In the genomic region with DNA sequence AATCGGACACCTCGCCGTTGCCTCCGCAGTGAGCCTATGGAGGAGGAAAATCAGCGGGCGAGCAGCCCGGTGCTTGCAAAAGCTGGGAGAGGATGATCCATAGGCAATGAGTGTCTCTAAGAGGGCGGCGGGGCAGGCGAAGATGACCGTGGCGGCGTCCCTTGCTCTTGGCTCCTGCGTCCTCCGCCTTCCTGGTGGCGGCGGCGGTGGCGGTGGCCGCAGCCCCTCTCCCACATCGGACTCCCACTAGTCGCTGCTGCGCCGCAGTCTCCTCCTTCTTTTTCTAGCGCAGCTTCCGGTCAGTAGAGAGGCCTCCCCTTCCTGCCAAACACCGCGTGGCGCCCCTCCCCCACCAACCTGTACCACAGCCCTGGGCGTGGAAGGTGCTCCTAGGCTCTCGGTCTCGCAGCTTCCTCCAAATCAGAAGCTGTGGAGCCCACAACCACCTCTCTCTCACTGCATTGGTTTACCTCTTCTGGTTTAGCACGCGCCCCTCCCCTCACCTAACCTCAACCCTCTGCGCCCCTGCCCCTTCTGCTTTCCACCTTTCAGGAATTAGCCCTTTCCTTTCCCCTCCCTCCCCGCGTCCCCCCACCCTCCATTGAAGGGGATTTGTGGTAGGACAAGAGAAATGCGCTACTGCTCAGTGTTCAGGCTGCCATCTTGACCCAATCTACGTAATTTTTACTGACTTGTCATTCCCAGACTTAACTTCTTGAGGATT, we compare ENCODE assay signal across 8 cellular contexts. TPM values are rescaled to one million over a fixed set of nuclear protein-coding genes. Genes with fewer than 3 reads are reported as not detected.
DNase-seq lines count a peak whose midpoint lies in the region; ATAC-seq lines count a peak whose summit lies in the region.

A gene (minus strand): TSS at position 271 of the 724 bp plus-strand sequence. CDS start 594 bp downstream, outside the sequence.

- intact Hi-C loops in activated CD4-positive, alpha-beta T cell treated with anti-CD3 and anti-CD28 coated beads, Interleukin-2, amount 10 ng/mL, durations not matched to agents 24 days and 14 days (cut with micrococcal nuclease): loop anchor here (2.0 to 10.0 kb wide), 4 partner anchors 125 to 431 kb away; a partner anchor contains a TSS
- intact Hi-C loops in dendritic cell treated with granulocyte-macrophage colony-stimulating factor and Interleukin-4, amounts not matched to agents 40 ng/mL and 50 ng/mL, for 4 days (cut with micrococcal nuclease): no loop called here

- H3K9me3 Mint-ChIP-seq in activated CD4-positive, alpha-beta T cell treated with anti-CD3 and anti-CD28 coated beads, Interleukin-2, amount 10 ng/mL, durations not matched to agents 24 days and 14 days: no peaks in the 10 kb centered on the region
- H3K9me3 Mint-ChIP-seq in dendritic cell treated with granulocyte-macrophage colony-stimulating factor and Interleukin-4, amounts not matched to agents 40 ng/mL and 50 ng/mL, for 4 days: no peaks in the 10 kb centered on the region

- peak within 1 kb of the TSS; percentile 87 for H3K4me3 Mint-ChIP-seq in activated CD4-positive, alpha-beta T cell treated with anti-CD3 and anti-CD28 coated beads, Interleukin-2, amount 10 ng/mL, durations not matched to agents 24 days and 14 days
- H3K4me3 Mint-ChIP-seq in dendritic cell treated with granulocyte-macrophage colony-stimulating factor and Interleukin-4, amounts not matched to agents 40 ng/mL and 50 ng/mL, for 4 days: peak within 1 kb of the TSS; percentile 93

- peak within 1 kb of the TSS; percentile 91 for H3K27ac Mint-ChIP-seq in activated CD4-positive, alpha-beta T cell treated with anti-CD3 and anti-CD28 coated beads, Interleukin-2, amount 10 ng/mL, durations not matched to agents 24 days and 14 days
- peak within 1 kb of the TSS; percentile 93 for H3K27ac Mint-ChIP-seq in dendritic cell treated with granulocyte-macrophage colony-stimulating factor and Interleukin-4, amounts not matched to agents 40 ng/mL and 50 ng/mL, for 4 days

- peaks cover 25% of the 10 kb centered on the region for H3K4me1 Mint-ChIP-seq in activated CD4-positive, alpha-beta T cell treated with anti-CD3 and anti-CD28 coated beads, Interleukin-2, amount 10 ng/mL, durations not matched to agents 24 days and 14 days
- H3K4me1 Mint-ChIP-seq in dendritic cell treated with granulocyte-macrophage colony-stimulating factor and Interleukin-4, amounts not matched to agents 40 ng/mL and 50 ng/mL, for 4 days (ENCODE audit: low read depth): peaks cover 13% of the 10 kb centered on the region

- no peaks in the 10 kb centered on the region for H3K27me3 Mint-ChIP-seq in activated CD4-positive, alpha-beta T cell treated with anti-CD3 and anti-CD28 coated beads, Interleukin-2, amount 10 ng/mL, durations not matched to agents 24 days and 14 days
- H3K27me3 Mint-ChIP-seq in dendritic cell treated with granulocyte-macrophage colony-stimulating factor and Interleukin-4, amounts not matched to agents 40 ng/mL and 50 ng/mL, for 4 days: peaks cover 3% of the 10 kb centered on the region

- ATAC-seq in GM18520 (IDR thresholded peaks at IDR 0.05; ENCODE audit: unreplicated experiment): peak; percentile 91
- ATAC-seq in HG02970 (IDR thresholded peaks at IDR 0.05; ENCODE audit: low FRiP score, unreplicated experiment): peak; percentile 92

- peaks cover 12% of the 10 kb centered on the region for H3K36me3 Mint-ChIP-seq in activated CD4-positive, alpha-beta T cell treated with anti-CD3 and anti-CD28 coated beads, Interleukin-2, amount 10 ng/mL, durations not matched to agents 24 days and 14 days (ENCODE audit: low read depth)
- H3K36me3 Mint-ChIP-seq in dendritic cell treated with granulocyte-macrophage colony-stimulating factor and Interleukin-4, amounts not matched to agents 40 ng/mL and 50 ng/mL, for 4 days (ENCODE audit: low read depth): peaks cover 17% of the 10 kb centered on the region

- DNase-seq in NCI-H2227 treated with DMSO at 0.1 percent for 48 hours (lab: John Stamatoyannopoulos, UW) (peak; percentile 97), left kidney (ENCODE audit: low read depth, low spot score) (peak; percentile 96), AML-193 (lab: John Stamatoyannopoulos, UW) (no peak)
- DNase-seq in activated CD4-positive, alpha-beta T cell treated with anti-CD3 and anti-CD28 coated beads, Interleukin-2, amount 10 ng/mL, durations not matched to agents 24 days and 14 days: peak; percentile 86
- DNase-seq in stimulated activated CD4-positive, alpha-beta T cell treated with anti-CD3 and anti-CD28 coated beads, Interleukin-15, amount 100 ng/mL, for 48 hours (ENCODE audit: low read depth in 2 of 2): peak; percentile 46 to 51

RNA-seq across cellular contexts. Expression of the gene that starts here (rescaled TPM):
- 9.3 and 9.5 TPM in 2 replicates for total RNA-seq in activated CD4-positive, alpha-beta T cell treated with anti-CD3 and anti-CD28 coated beads, Interleukin-2, amount 10 ng/mL, durations not matched to agents 24 days and 14 days

Comparison
In these comparisons a context has a peak if more than half of its experiments do, and no peak if none do; other contexts are left out.
1. DNase-seq: peak in NCI-H2227 treated with DMSO at 0.1 percent for 48 hours (single experiment), activated CD4-positive, alpha-beta T cell treated with anti-CD3 and anti-CD28 coated beads, Interleukin-2, amount 10 ng/mL, durations not matched to agents 24 days and 14 days (single experiment), left kidney (single experiment) and stimulated activated CD4-positive, alpha-beta T cell treated with anti-CD3 and anti-CD28 coated beads, Interleukin-15, amount 100 ng/mL, for 48 hours (2 of 2); none in AML-193 (0 of 2).